11 cellular contexts compared by ENCODE assay signal in genomic region chr12:119593578-119594398, GRCh38. TPM values are rescaled to one million over a fixed set of nuclear protein-coding genes. Genes with fewer than 3 reads are reported as not detected.
A peak's percentile ranks its signal among the peaks of the same experiment; 100 is the strongest.
DNase-seq lines count a peak whose midpoint lies in the region; ATAC-seq, FAIRE-seq and TF ChIP-seq lines count a peak whose summit lies in the region.
"Had no signal": no experiment of that assay in that cellular context is flagged by ENCODE, and none has a peak within 500 bp of the region (broad histone marks: within the 10 kb centered on the region; RNA-seq: fewer than 3 reads in every experiment).

Gene TMEM233 (plus strand): TSS chr12:119593774. CDS start chr12:119593849, 75 bp downstream.

- in situ Hi-C loops in HepG2 (cut with HindIII; ENCODE audit: extremely low pct_ligation_motif_present, low pct_unique_long_range_greater_than_20kb) = no loop called here

- intact Hi-C loops in HepG2 (cut with micrococcal nuclease; ENCODE audit: unreplicated experiment) = no loop called here
- intact Hi-C loops in activated naive CD4-positive, alpha-beta T cell treated with anti-CD3 and anti-CD28 coated beads for 36 hours (cut with micrococcal nuclease) = no loop called here

- WGBS in ectodermal cell, 2 experiments = 1% methylated on average over 48 of the region's 48 CpGs
- 17% methylated on average over 32 of the region's 48 CpGs for WGBS in HepG2 (ENCODE audit: low lambda C conversion rate)

- no peak within 1 kb of the TSS for H3K27ac Mint-ChIP-seq in activated naive CD4-positive, alpha-beta T cell treated with anti-CD3 and anti-CD28 coated beads for 36 hours
- peak within 1 kb of the TSS in 1 of 10 donors; percentile 72 for H3K27ac Mint-ChIP-seq in naive thymus-derived CD8-positive, alpha-beta T cell
- H3K27ac Mint-ChIP-seq: T-helper 2 cell treated with Interferon-gamma antibody and Interleukin-4, amounts not matched to agents 5 μg/mL and 100 μg/mL, for 36 hours had no signal

- no peak within 1 kb of the TSS; the same call in 1 of the 2 replicates for H3K4me3 ChIP-seq in MG63
- peak within 1 kb of the TSS; percentile 32 for H3K4me3 ChIP-seq in ectodermal cell (ENCODE audit: insufficient read depth, low read depth, low read length)
- peak within 1 kb of the TSS in 1 of 3 experiments; percentile 60; a peak in 1 of 6 replicates for H3K4me3 ChIP-seq in HepG2 (replicated peaks in 1 of 3; ENCODE audit: insufficient read depth in 1 of 3, low read depth in 2 of 3, low read length in 3 of 3)
- peak within 1 kb of the TSS; percentile 30 to 72 (median 65) for H3K4me3 ChIP-seq in subcutaneous abdominal adipose tissue (ENCODE audit: low read depth in 1 of 5, low read length in 5 of 5)

- TF ChIP-seq RAD21 in HepG2 (CRISPR knock-in tag; IDR thresholded peaks at IDR 0.05) = no peak

- no peaks in the 10 kb centered on the region for H3K79me2 ChIP-seq in HepG2 (ENCODE audit: insufficient read depth, low read length)

- H3K9me3 Mint-ChIP-seq in activated naive CD4-positive, alpha-beta T cell treated with anti-CD3 and anti-CD28 coated beads for 36 hours = no peaks in the 10 kb centered on the region
- H3K9me3 Mint-ChIP-seq in naive thymus-derived CD8-positive, alpha-beta T cell = peaks cover 0 to 2% (median 0%) of the 10 kb centered on the region in 9 donors
- H3K9me3 Mint-ChIP-seq: T-helper 2 cell treated with Interferon-gamma antibody and Interleukin-4, amounts not matched to agents 5 μg/mL and 100 μg/mL, for 36 hours had no signal

- H3K9ac ChIP-seq in HepG2 (ENCODE audit: insufficient read depth, low read depth, low read length) = no peak within 1 kb of the TSS
- peak within 1 kb of the TSS in 1 of 5 donors; percentile 42 for H3K9ac ChIP-seq in subcutaneous abdominal adipose tissue (ENCODE audit: low read length in 5 of 5)

- CTCF ChIA-PET in HepG2 (lab: Yijun Ruan, JAX; ENCODE audit: low intra/inter-chr PET ratio, low total read pairs) = no interaction called here
- CTCF ChIA-PET in activated naive CD4-positive, alpha-beta T cell treated with anti-CD3 and anti-CD28 coated beads for 36 hours (lab: Charles Lee) = interaction anchor here (0.8 to 1.3 kb wide), 2 partner anchors 54 to 149 kb away, joined by 3 read pairs; no protein-coding TSS in a partner anchor

- POLR2A ChIA-PET in HepG2 (lab: Yijun Ruan, JAX) = no interaction called here
- POLR2A ChIA-PET in naive thymus-derived CD8-positive, alpha-beta T cell (lab: Charles Lee) = no interaction called here

- TF ChIP-seq POLR2A in HepG2 (IDR thresholded peaks at IDR 0.05; ENCODE audit: insufficient read depth in 1 of 2, low read depth in 2 of 2, low read length in 2 of 2) = no peak

- no peaks in the 10 kb centered on the region for H3K36me3 Mint-ChIP-seq in activated naive CD4-positive, alpha-beta T cell treated with anti-CD3 and anti-CD28 coated beads for 36 hours (ENCODE audit: low read depth)
- no peaks in the 10 kb centered on the region for H3K36me3 Mint-ChIP-seq in naive thymus-derived CD8-positive, alpha-beta T cell

- no peak for TF ChIP-seq CTCF in HepG2 (CRISPR knock-in tag; IDR thresholded peaks at IDR 0.05)

- peaks cover 7% of the 10 kb centered on the region for H3K4me1 ChIP-seq in ectodermal cell (ENCODE audit: control insufficient read depth, insufficient read depth, low read length)
- peaks cover 6% of the 10 kb centered on the region; the same call in 1 of the 2 replicates for H3K4me1 ChIP-seq in HepG2 (ENCODE audit: insufficient read depth, low read length)
- peaks cover 0 to 36% (median 10%) of the 10 kb centered on the region in 5 donors for H3K4me1 ChIP-seq in subcutaneous abdominal adipose tissue (ENCODE audit: control insufficient read depth in 5 of 5, insufficient read depth in 5 of 5, low read length in 5 of 5)

- peaks cover 72% of the 10 kb centered on the region for H3K27me3 Mint-ChIP-seq in activated naive CD4-positive, alpha-beta T cell treated with anti-CD3 and anti-CD28 coated beads for 36 hours (ENCODE audit: low read depth)
- H3K27me3 Mint-ChIP-seq in naive thymus-derived CD8-positive, alpha-beta T cell = peaks cover 47 to 94% (median 61%) of the 10 kb centered on the region in 5 donors

- no peaks in the 10 kb centered on the region for H4K20me1 ChIP-seq in HepG2 (ENCODE audit: insufficient read depth, low read length)

- H3K9me3 ChIP-seq in MG63 (peaks cover 3% of the 10 kb centered on the region), ectodermal cell (ENCODE audit: control insufficient read depth, low read length) (no peaks in the 10 kb centered on the region), HepG2 (ENCODE audit: low read length) (no peaks in the 10 kb centered on the region), subcutaneous abdominal adipose tissue (ENCODE audit: control insufficient read depth in 5 of 5, low read length in 5 of 5) (no peaks in the 10 kb centered on the region)
- H3K9me3 ChIP-seq: tibial nerve had no signal

- H3K27me3 ChIP-seq in MG63 (peaks cover 23% of the 10 kb centered on the region), ectodermal cell (ENCODE audit: control insufficient read depth, insufficient read depth, low read length, poor library complexity, severe bottlenecking) (peaks cover 86% of the 10 kb centered on the region), HepG2 (ENCODE audit: control insufficient read depth in 1 of 2, insufficient read depth in 2 of 2, low read length in 2 of 2) (peaks cover 4 to 36% of the 10 kb centered on the region in 2 experiments; a peak in 4 of 5 replicates), subcutaneous abdominal adipose tissue (ENCODE audit: control insufficient read depth in 5 of 5, insufficient read depth in 4 of 5, low read length in 5 of 5) (peaks cover 12 to 51% (median 18%) of the 10 kb centered on the region in 5 donors)

- TF ChIP-seq EP300 in HepG2 (IDR thresholded peaks at IDR 0.05; ENCODE audit: low read depth in 2 of 2, low read length in 2 of 2) (no peak), HepG2 (CRISPR knock-in tag; IDR thresholded peaks at IDR 0.05; ENCODE audit: borderline replicate concordance) (no peak)

- H3K27ac ChIP-seq in ectodermal cell (ENCODE audit: insufficient read depth, low read depth, low read length, poor library complexity, severe bottlenecking) (no peak within 1 kb of the TSS), HepG2 (ENCODE audit: extremely low read length, insufficient read depth, low read length) (no peak within 1 kb of the TSS), subcutaneous abdominal adipose tissue (ENCODE audit: low read depth, low read length) (no peak within 1 kb of the TSS)
- H3K27ac ChIP-seq: tibial nerve had no signal

- ATAC-seq in HepG2 = no peak
- ATAC-seq in naive thymus-derived CD8-positive, alpha-beta T cell = no peak

- BruUV-seq in HepG2 (replicated peaks; lab: Mats Ljungman, UMichigan) = no TSS peak

- DNase-seq in MG63 (peak; percentile 22), HepG2 (ENCODE audit: low spot score) (no peak), SIG-M5 (lab: John Stamatoyannopoulos, UW) (no peak)
- no peak for DNase-seq in activated naive CD4-positive, alpha-beta T cell treated with anti-CD3 and anti-CD28 coated beads for 36 hours
- no peak for DNase-seq in naive thymus-derived CD8-positive, alpha-beta T cell
- DNase-seq: NCI-H345 had no signal

- peak within 1 kb of the TSS; percentile 51; the same call in 1 of the 2 replicates for H3K4me2 ChIP-seq in HepG2 (ENCODE audit: low read depth, low read length)

- H3K4me3 Mint-ChIP-seq in activated naive CD4-positive, alpha-beta T cell treated with anti-CD3 and anti-CD28 coated beads for 36 hours = no peak within 1 kb of the TSS
- peak within 1 kb of the TSS in 1 of 10 donors; percentile 36 for H3K4me3 Mint-ChIP-seq in naive thymus-derived CD8-positive, alpha-beta T cell
- H3K4me3 Mint-ChIP-seq: T-helper 2 cell treated with Interferon-gamma antibody and Interleukin-4, amounts not matched to agents 5 μg/mL and 100 μg/mL, for 36 hours had no signal

- H3K36me3 ChIP-seq in MG63 (no peaks in the 10 kb centered on the region), ectodermal cell (ENCODE audit: control insufficient read depth, insufficient read depth, low read length) (no peaks in the 10 kb centered on the region), HepG2 (replicated peaks in 1 of 2; ENCODE audit: control insufficient read depth in 1 of 2, insufficient read depth in 2 of 2, low read length in 2 of 2) (no peaks in the 10 kb centered on the region), subcutaneous abdominal adipose tissue (ENCODE audit: control insufficient read depth in 5 of 5, insufficient read depth in 5 of 5, low read length in 5 of 5) (no peaks in the 10 kb centered on the region)
- H3K36me3 ChIP-seq: tibial nerve had no signal

- H3K4me1 Mint-ChIP-seq in activated naive CD4-positive, alpha-beta T cell treated with anti-CD3 and anti-CD28 coated beads for 36 hours (ENCODE audit: low read depth) = peaks cover 17% of the 10 kb centered on the region
- H3K4me1 Mint-ChIP-seq in naive thymus-derived CD8-positive, alpha-beta T cell = peaks cover 7 to 24% (median 14%) of the 10 kb centered on the region in 4 donors

- no peak within 1 kb of the TSS for H2AFZ ChIP-seq in HepG2 (ENCODE audit: low read length)

- FAIRE-seq in HepG2 (lab: Jason Lieb, UNC) = no peak

RNA-seq across cellular contexts. Expression of gene TMEM233, which starts in this region (rescaled TPM):
- total RNA-seq in MG63 (2014; rRNA removed; shearing (Covaris generic); ENCODE audit: low replicate concordance) = 0.20 TPM in 1 of 2 replicates, not detected in the other
- not detected for polyA plus RNA-seq in ectodermal cell (2013, experiment 1 of 4)
- polyA plus RNA-seq in ectodermal cell (2013, experiment 2 of 4) = not detected
- polyA plus RNA-seq in ectodermal cell (2013, experiment 3 of 4) = not detected
- polyA plus RNA-seq in ectodermal cell (2013, experiment 4 of 4) = not detected
- not detected in 2 replicates for total RNA-seq in HepG2 (2016; rRNA removed; fragmentation: Illumina TruSeq; extraction: Trizol)
- total RNA-seq in HepG2 (2016; cell fraction: cytosol; rRNA removed; fragmentation: Illumina TruSeq; extraction: Trizol; ENCODE audit: low read depth) = 0.09 TPM in 1 of 2 replicates, not detected in the other
- total RNA-seq in HepG2 (2016; cell fraction: insoluble cytoplasmic fraction; rRNA removed; fragmentation: Illumina TruSeq; extraction: Trizol) = not detected in 2 replicates
- total RNA-seq in HepG2 (2016; cell fraction: membrane; rRNA removed; fragmentation: Illumina TruSeq; extraction: Trizol) = not detected in 2 replicates
- total RNA-seq in HepG2 (2016; cell fraction: nucleus; rRNA removed; fragmentation: Illumina TruSeq; extraction: Trizol) = not detected in 2 replicates
- polyA plus RNA-seq in HepG2 (2011; rRNA removed) = 0.03 and 0.16 TPM in 2 replicates
- polyA plus RNA-seq in HepG2 (2011; cell fraction: cytosol; rRNA removed) = not detected in 2 replicates
- not detected in 2 replicates for polyA plus RNA-seq in HepG2 (2011; cell fraction: nucleus; rRNA removed)
- not detected in 2 replicates for polyA plus RNA-seq in HepG2 (2012)
- polyA plus RNA-seq in HepG2 (2016; cell fraction: cytosol; fragmentation: Illumina TruSeq; extraction: Trizol; ENCODE audit: low read depth) = not detected in 2 replicates
- polyA plus RNA-seq in HepG2 (2016; cell fraction: insoluble cytoplasmic fraction; fragmentation: Illumina TruSeq; extraction: Trizol; ENCODE audit: low read depth) = not detected in 2 replicates
- polyA plus RNA-seq in HepG2 (2016; cell fraction: membrane; fragmentation: Illumina TruSeq; extraction: Trizol; ENCODE audit: low read depth) = not detected in 2 replicates
- polyA plus RNA-seq in HepG2 (2016; cell fraction: nucleus; fragmentation: Illumina TruSeq; extraction: Trizol; ENCODE audit: insufficient read depth, low read depth) = not detected in 2 replicates
- not detected in 2 replicates for polyA minus RNA-seq in HepG2 (2011; rRNA and poly(A)+ RNA removed; ENCODE audit: low replicate concordance)
- polyA minus RNA-seq in HepG2 (2011; cell fraction: cytosol; rRNA and poly(A)+ RNA removed) = not detected in 2 replicates
- polyA minus RNA-seq in HepG2 (2011; cell fraction: nucleus; rRNA and poly(A)+ RNA removed) = not detected in 2 replicates
- total RNA-seq in activated naive CD4-positive, alpha-beta T cell treated with anti-CD3 and anti-CD28 coated beads for 36 hours = not detected
- total RNA-seq in naive thymus-derived CD8-positive, alpha-beta T cell = not detected
- polyA plus RNA-seq in naive thymus-derived CD8-positive, alpha-beta T cell = not detected
- total RNA-seq: fibroblast of villous mesenchyme had no signal

Comparison
In these comparisons a context has a peak if more than half of its experiments do, and no peak if none do; other contexts are left out.
1. Peak in DNase-seq in MG63; RNA of the gene not detected or under 1 TPM.